ENCODE assay signal across 1 cellular context in genomic region chr6:30748851-30749540, GRCh38.
A peak's percentile ranks its signal among the peaks of the same experiment; 100 is the strongest.
TF ChIP-seq lines count a peak whose summit lies in the region.

No MANE protein-coding gene starts in this region.

TF ChIP-seq in HepG2, 621 proteins besides CTCF, POLR2A, EP300 and RAD21 (continued from another document and continues in another):
- TF ChIP-seq RNF219 (CRISPR knock-in tag; IDR thresholded peaks at IDR 0.05) (no peak), SIX4 (CRISPR knock-in tag; IDR thresholded peaks at IDR 0.05) (no peak), YEATS4 (CRISPR knock-in tag; IDR thresholded peaks at IDR 0.05; ENCODE audit: borderline replicate concordance) (no peak), ZNF660 (CRISPR knock-in tag; IDR thresholded peaks at IDR 0.05; ENCODE audit: borderline replicate concordance, low read depth) (no peak), KAT7 (CRISPR knock-in tag; IDR thresholded peaks at IDR 0.05; ENCODE audit: borderline replicate concordance) (peak; percentile 64; the same call in 1 of the 2 replicates), DRAP1 (CRISPR knock-in tag; IDR thresholded peaks at IDR 0.05) (peak; percentile 94), ZMYM2 (CRISPR knock-in tag; IDR thresholded peaks at IDR 0.05) (peak; percentile 34; the same call in 1 of the 2 replicates), ZNF292 (CRISPR knock-in tag; IDR thresholded peaks at IDR 0.05; ENCODE audit: borderline replicate concordance, low read depth) (peak; percentile 76), ZNF235 (CRISPR knock-in tag; IDR thresholded peaks at IDR 0.05; ENCODE audit: borderline replicate concordance) (0 out of 2 replicates have a peak, but pooled peaks have one; percentile 60), ZNF644 (CRISPR knock-in tag; IDR thresholded peaks at IDR 0.05; ENCODE audit: low read depth) (0 out of 2 replicates have a peak, but pooled peaks have one; percentile 18), ARNT2 (CRISPR knock-in tag; IDR thresholded peaks at IDR 0.05; ENCODE audit: low read depth) (no peak), ZNF772 (CRISPR knock-in tag; IDR thresholded peaks at IDR 0.05) (no peak), FOXK1 (CRISPR knock-in tag; IDR thresholded peaks at IDR 0.05; ENCODE audit: borderline replicate concordance, low read depth) (no peak), FOSL2 (CRISPR knock-in tag; IDR thresholded peaks at IDR 0.05) (peak; percentile 88), ZNF232 (CRISPR knock-in tag; IDR thresholded peaks at IDR 0.05; ENCODE audit: borderline replicate concordance) (no peak), ZNF44 (CRISPR knock-in tag; IDR thresholded peaks at IDR 0.05) (no peak), SIN3B (IDR thresholded peaks at IDR 0.05; ENCODE audit: low read length) (no peak), ARNT (IDR thresholded peaks at IDR 0.05) (no peak), ZNF34 (CRISPR knock-in tag; IDR thresholded peaks at IDR 0.05; ENCODE audit: borderline replicate concordance) (0 out of 2 replicates have a peak, but pooled peaks have one; percentile 38), ZNF326 (CRISPR knock-in tag; IDR thresholded peaks at IDR 0.05; ENCODE audit: borderline replicate concordance) (no peak), ZNF124 (CRISPR knock-in tag; IDR thresholded peaks at IDR 0.05) (0 out of 2 replicates have a peak, but pooled peaks have one; percentile 4), TSC22D2 (CRISPR knock-in tag; IDR thresholded peaks at IDR 0.05; ENCODE audit: borderline replicate concordance) (no peak), PPARG (CRISPR knock-in tag; conservative IDR thresholded peaks at IDR 0.05) (no peak; the same call in 1 of the 2 replicates), ZBTB46 (CRISPR knock-in tag; IDR thresholded peaks at IDR 0.05; ENCODE audit: borderline replicate concordance) (no peak), MTF1 (CRISPR knock-in tag; IDR thresholded peaks at IDR 0.05) (no peak), THAP7 (CRISPR knock-in tag; IDR thresholded peaks at IDR 0.05) (peak; percentile 80; the same call in 1 of the 2 replicates), KDM5B (CRISPR knock-in tag; IDR thresholded peaks at IDR 0.05; ENCODE audit: borderline replicate concordance) (0 out of 2 replicates have a peak, but pooled peaks have one; percentile 18), GPBP1L1 (CRISPR knock-in tag; IDR thresholded peaks at IDR 0.05) (no peak), IRF1 (CRISPR knock-in tag; IDR thresholded peaks at IDR 0.05; ENCODE audit: low read depth) (no peak; the same call in 1 of the 2 replicates), FOXO4 (CRISPR knock-in tag; conservative IDR thresholded peaks at IDR 0.05) (no peak), ZNF629 (CRISPR knock-in tag; conservative IDR thresholded peaks at IDR 0.05) (no peak), ZNF17 (CRISPR knock-in tag; IDR thresholded peaks at IDR 0.05) (no peak), ELK4 (CRISPR knock-in tag; IDR thresholded peaks at IDR 0.05; ENCODE audit: borderline replicate concordance) (no peak), ZBTB26 (CRISPR knock-in tag; IDR thresholded peaks at IDR 0.05; ENCODE audit: borderline replicate concordance) (no peak), ZNF274 (CRISPR knock-in tag; IDR thresholded peaks at IDR 0.05) (no peak; the same call in 1 of the 2 replicates), ELF4 (CRISPR knock-in tag; IDR thresholded peaks at IDR 0.05; ENCODE audit: borderline replicate concordance) (no peak), MYPOP (CRISPR knock-in tag; IDR thresholded peaks at IDR 0.05) (no peak), CBX5 (CRISPR knock-in tag; IDR thresholded peaks at IDR 0.05; ENCODE audit: borderline replicate concordance) (peak; percentile 45; the same call in 1 of the 2 replicates), SRY (CRISPR knock-in tag; IDR thresholded peaks at IDR 0.05) (0 out of 2 replicates have a peak, but pooled peaks have one; percentile 71), SRSF9 (IDR thresholded peaks at IDR 0.05; ENCODE audit: borderline replicate concordance, insufficient read depth, low read depth, low read length, poor library complexity, severe bottlenecking) (no peak), CERS6 (CRISPR knock-in tag; IDR thresholded peaks at IDR 0.05) (no peak), BCL3 (CRISPR knock-in tag; IDR thresholded peaks at IDR 0.05) (0 out of 2 replicates have a peak, but pooled peaks have one; percentile 37), DR1 (CRISPR knock-in tag; IDR thresholded peaks at IDR 0.05) (no peak), ZNF691 (CRISPR knock-in tag; IDR thresholded peaks at IDR 0.05; ENCODE audit: borderline replicate concordance, low read depth) (no peak), AGO1 (IDR thresholded peaks at IDR 0.05; ENCODE audit: low read depth, low read length, poor library complexity, severe bottlenecking) (no peak), ASH2L (IDR thresholded peaks at IDR 0.05; ENCODE audit: insufficient read length, low read depth, low read length) (no peak), TFDP1 (CRISPR knock-in tag; IDR thresholded peaks at IDR 0.05; ENCODE audit: borderline replicate concordance) (peak; percentile 57; the same call in 1 of the 2 replicates), HNRNPLL (IDR thresholded peaks at IDR 0.05; ENCODE audit: low read depth, low read length, poor library complexity, severe bottlenecking) (no peak)
